8 cellular contexts compared by ENCODE assay signal in genomic region chr5:80183723-80184234, GRCh38.
DNase-seq lines count a peak whose midpoint lies in the region; ATAC-seq and TF ChIP-seq lines count a peak whose summit lies in the region.
"Not testable (repeated sequence)": the region's sequence is repeated elsewhere in the genome, so short reads cannot be mapped to it uniquely, and the experiment has no call there.

No MANE protein-coding gene starts in this region.

- H3K27ac ChIP-seq in effector memory CD4-positive, alpha-beta T cell (ENCODE audit: insufficient read depth, low read length, poor library complexity, severe bottlenecking), result peak overlapping the region; percentile 59
- H3K27ac ChIP-seq in right lobe of liver, result peak overlapping the region; percentile 31 to 77 (median 77)
- peak overlapping the region; percentile 82 for H3K27ac ChIP-seq in urinary bladder (ENCODE audit: low read depth)

- not testable (repeated sequence) for H3K36me3 ChIP-seq in effector memory CD4-positive, alpha-beta T cell (ENCODE audit: control insufficient read depth, insufficient read depth, low read length); right lobe of liver; urinary bladder (ENCODE audit: insufficient read depth)

- intact Hi-C loops in right lobe of liver (cut with DNase I), result not testable (repeated sequence)

- H3K4me1 ChIP-seq in effector memory CD4-positive, alpha-beta T cell (ENCODE audit: control insufficient read depth, insufficient read depth, low read length, poor library complexity, severe bottlenecking), result peaks cover 71% of the 10 kb centered on the region
- H3K4me1 ChIP-seq in right lobe of liver, result peaks cover 0 to 65% (median 19%) of the 10 kb centered on the region in 4 donors
- not testable (repeated sequence) for H3K4me1 ChIP-seq in urinary bladder (ENCODE audit: insufficient read depth)

- TF ChIP-seq POLR2A in right lobe of liver (IDR thresholded peaks at IDR 0.05), result not testable (repeated sequence)

- H3K27ac Mint-ChIP-seq in progenitor cell of endocrine pancreas, result peak overlapping the region; percentile 95

- TF ChIP-seq CTCF in right lobe of liver (IDR thresholded peaks at IDR 0.05); progenitor cell of endocrine pancreas (IDR thresholded peaks at IDR 0.05; ENCODE audit: unreplicated experiment): not testable (repeated sequence)

- peaks cover 72% of the 10 kb centered on the region for H3K4me1 Mint-ChIP-seq in progenitor cell of endocrine pancreas (ENCODE audit: low read depth)

- not testable (repeated sequence) for H3K27me3 Mint-ChIP-seq in progenitor cell of endocrine pancreas

- not testable (repeated sequence) for H3K9me3 ChIP-seq in effector memory CD4-positive, alpha-beta T cell (ENCODE audit: control insufficient read depth, low read length); right lobe of liver

- H3K36me3 Mint-ChIP-seq in progenitor cell of endocrine pancreas (ENCODE audit: insufficient read depth), result peaks cover 22% of the 10 kb centered on the region

- WGBS in right lobe of liver (ENCODE audit: insufficient coverage, low coverage, low lambda C conversion rate, missing lambda C conversion rate), result 39% methylated on average over 9 of the region's 10 CpGs
- 84% methylated on average over 10 of the region's 10 CpGs for WGBS in urinary bladder

- DNase-seq in DMS79 treated with DMSO at 0.1 percent for 48 hours (lab: John Stamatoyannopoulos, UW) (peak; percentile 66), NCI-H69 (lab: John Stamatoyannopoulos, UW) (peak; percentile 47)
- peak; percentile 42 for DNase-seq in activated naive CD4-positive, alpha-beta T cell treated with anti-CD3 and anti-CD28 coated beads, Interleukin-2, amount 50 U/mL, for 16 hours
- DNase-seq in effector memory CD4-positive, alpha-beta T cell; right lobe of liver; progenitor cell of endocrine pancreas (ENCODE audit: low spot score, unreplicated experiment): not testable (repeated sequence)

- H3K27me3 ChIP-seq in effector memory CD4-positive, alpha-beta T cell (replicated peaks; ENCODE audit: control insufficient read depth, insufficient read depth, low read length, poor library complexity, severe bottlenecking); right lobe of liver: not testable (repeated sequence)

- peak; percentile 42 to 50 for ATAC-seq in activated CD4-positive, CD25-positive, alpha-beta regulatory T cell treated with anti-CD3 and anti-CD28 coated beads, Interleukin-2, amount 50 U/mL, for 24 hours
- not testable (repeated sequence) for ATAC-seq in right lobe of liver

- H3K9me3 Mint-ChIP-seq in progenitor cell of endocrine pancreas (ENCODE audit: low read depth), result not testable (repeated sequence)

- not testable (repeated sequence) for H3K4me3 ChIP-seq in effector memory CD4-positive, alpha-beta T cell (ENCODE audit: insufficient read depth, low read depth, low read length, poor library complexity, severe bottlenecking); right lobe of liver; urinary bladder (ENCODE audit: low read depth, low read length)

- peak overlapping the region; percentile 42 for H3K4me3 Mint-ChIP-seq in progenitor cell of endocrine pancreas (ENCODE audit: low read depth)
